Comparison of ENCODE assay signal across 18 cellular contexts in the genomic region with DNA sequence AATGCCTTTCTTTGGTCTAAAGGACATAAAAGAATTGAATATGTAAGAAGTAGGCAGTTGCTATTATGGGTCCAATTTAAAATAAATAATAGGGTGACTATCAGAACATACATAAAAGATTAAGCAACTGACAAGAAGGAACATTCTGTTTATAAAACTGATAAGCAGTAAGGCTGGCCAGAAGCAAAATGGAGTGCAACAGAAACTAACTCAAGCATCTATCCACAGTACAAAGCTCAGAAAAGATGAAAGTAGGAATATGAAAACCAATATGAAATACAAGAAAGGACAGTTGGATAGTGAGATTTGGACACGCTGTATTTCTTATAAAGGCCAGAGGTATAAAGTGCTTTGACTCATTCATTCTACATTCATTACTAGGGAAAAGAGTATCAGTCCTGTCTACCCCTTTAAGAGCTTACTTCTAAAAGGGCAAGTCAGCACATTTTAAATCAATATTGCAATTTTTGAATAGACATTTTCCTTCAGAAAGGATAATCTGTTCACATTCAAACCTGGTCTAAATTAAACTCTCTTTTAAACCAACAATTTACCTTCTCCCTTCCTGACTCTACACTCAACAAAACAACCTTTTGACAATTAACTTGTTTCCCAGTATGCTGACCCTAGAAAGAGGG. TPM values are rescaled to one million over a fixed set of nuclear protein-coding genes. Genes with fewer than 3 reads are reported as not detected.
DNase-seq lines count a peak whose midpoint lies in the region; ATAC-seq, FAIRE-seq and TF ChIP-seq lines count a peak whose summit lies in the region.
"Had no signal": no experiment of that assay in that cellular context is flagged by ENCODE, and none has a peak within 500 bp of the region (broad histone marks: within the 10 kb centered on the region; RNA-seq: fewer than 3 reads in every experiment).

No MANE protein-coding gene starts in this region.

- CTCF ChIA-PET in CD4-positive, alpha-beta memory T cell (lab: Charles Lee; ENCODE audit: partially characterized antibody): interaction anchor here (1.8 to 2.0 kb wide), 2 partner anchors 13 to 83 kb away, joined by 9 to 13 read pairs; a partner anchor contains a TSS
- CTCF ChIA-PET in K562 (lab: Yijun Ruan, JAX; ENCODE audit: low intra/inter-chr PET ratio): interaction anchor here (1.5 kb wide), 1 partner anchor 83 kb away, joined by 3 read pairs; no protein-coding TSS in a partner anchor
- CTCF ChIA-PET in naive thymus-derived CD4-positive, alpha-beta T cell (lab: Charles Lee): interaction anchor here (0.6 kb wide), 1 partner anchor 16 kb away, joined by 3 read pairs; no protein-coding TSS in a partner anchor

- H3K27me3 Mint-ChIP-seq in activated T-cell treated with anti-CD3 and anti-CD28 coated beads, Interleukin-2, amount 50 U/mL, for 72 hours (ENCODE audit: low read depth): no peaks in the 10 kb centered on the region
- no peaks in the 10 kb centered on the region for H3K27me3 Mint-ChIP-seq in activated T-cell treated with anti-CD3 and anti-CD28 coated beads, Interleukin-2, amount 50 U/mL, for 4 hours (ENCODE audit: low read depth)
- no peaks in the 10 kb centered on the region for H3K27me3 Mint-ChIP-seq in CD4-positive, alpha-beta memory T cell
- H3K27me3 Mint-ChIP-seq in naive thymus-derived CD4-positive, alpha-beta T cell: no peaks in the 10 kb centered on the region
- no peaks in the 10 kb centered on the region for H3K27me3 Mint-ChIP-seq in endodermal cell (ENCODE audit: insufficient read depth)

- H3K36me3 ChIP-seq in CD4-positive, alpha-beta memory T cell (ENCODE audit: insufficient read depth, low read length): peaks cover 28% of the 10 kb centered on the region
- H3K36me3 ChIP-seq in K562 (ENCODE audit: control insufficient read depth, insufficient read depth, low read length) (peaks cover 56% of the 10 kb centered on the region; the same call in 2 of the 3 replicates), endodermal cell (ENCODE audit: control insufficient read depth, insufficient read depth, low read length) (peaks cover 53% of the 10 kb centered on the region)
- peaks cover 0 to 45% (median 17%) of the 10 kb centered on the region in 3 experiments for H3K36me3 ChIP-seq in naive thymus-derived CD4-positive, alpha-beta T cell (ENCODE audit: control insufficient read depth in 2 of 3, insufficient read depth in 3 of 3, low read length in 3 of 3)

- H3K4me1 Mint-ChIP-seq in activated T-cell treated with anti-CD3 and anti-CD28 coated beads, Interleukin-2, amount 50 U/mL, for 72 hours (ENCODE audit: low read depth): peaks cover 33% of the 10 kb centered on the region
- peaks cover 40% of the 10 kb centered on the region for H3K4me1 Mint-ChIP-seq in activated T-cell treated with anti-CD3 and anti-CD28 coated beads, Interleukin-2, amount 50 U/mL, for 4 hours (ENCODE audit: low read depth)
- peaks cover 31 to 65% (median 48%) of the 10 kb centered on the region in 4 donors for H3K4me1 Mint-ChIP-seq in CD4-positive, alpha-beta memory T cell
- peaks cover 29 to 72% (median 59%) of the 10 kb centered on the region in 7 donors for H3K4me1 Mint-ChIP-seq in naive thymus-derived CD4-positive, alpha-beta T cell
- H3K4me1 Mint-ChIP-seq in endodermal cell: peaks cover 9% of the 10 kb centered on the region

- TF ChIP-seq EP300 in K562 (IDR thresholded peaks at IDR 0.05; ENCODE audit: low read length): no peak

- H4K20me1 ChIP-seq in K562 (replicated peaks; ENCODE audit: control insufficient read depth, insufficient read depth, low read length): no peaks in the 10 kb centered on the region

- no peak overlapping the region for H3K4me3 Mint-ChIP-seq in activated T-cell treated with anti-CD3 and anti-CD28 coated beads, Interleukin-2, amount 50 U/mL, for 72 hours
- no peak overlapping the region for H3K4me3 Mint-ChIP-seq in activated T-cell treated with anti-CD3 and anti-CD28 coated beads, Interleukin-2, amount 50 U/mL, for 4 hours
- no peak overlapping the region for H3K4me3 Mint-ChIP-seq in CD4-positive, alpha-beta memory T cell
- no peak overlapping the region for H3K4me3 Mint-ChIP-seq in naive thymus-derived CD4-positive, alpha-beta T cell
- no peak overlapping the region for H3K4me3 Mint-ChIP-seq in endodermal cell

- H2AFZ ChIP-seq in K562 (ENCODE audit: low read depth, low read length): no peak overlapping the region
- H2AFZ ChIP-seq: PC-9 had no signal

- peak overlapping the region; percentile 51 for H3K27ac Mint-ChIP-seq in activated T-cell treated with anti-CD3 and anti-CD28 coated beads, Interleukin-2, amount 50 U/mL, for 72 hours
- H3K27ac Mint-ChIP-seq in CD4-positive, alpha-beta memory T cell: peak overlapping the region in 6 of 7 donors; percentile 38 to 77 (median 62)
- H3K27ac Mint-ChIP-seq in naive thymus-derived CD4-positive, alpha-beta T cell: peak overlapping the region in 7 of 9 donors; percentile 16 to 71 (median 48)
- no peak overlapping the region for H3K27ac Mint-ChIP-seq in endodermal cell

- POLR2A ChIA-PET in CD4-positive, alpha-beta memory T cell (lab: Charles Lee; ENCODE audit: partially characterized antibody): interaction anchor here (1.2 kb wide), 1 partner anchor 14 kb away, joined by 4 read pairs; a partner anchor contains a TSS
- POLR2A ChIA-PET in K562 (lab: Yijun Ruan, JAX): interaction anchor here (0.6 to 1.5 kb wide), 2 partner anchors 26 to 87 kb away, joined by 3 read pairs; no protein-coding TSS in a partner anchor
- POLR2A ChIA-PET in naive thymus-derived CD4-positive, alpha-beta T cell (lab: Charles Lee): interaction anchor here (0.6 kb wide), 1 partner anchor 8 kb away, joined by 3 read pairs; no protein-coding TSS in a partner anchor

- H3K9me3 ChIP-seq in CD4-positive, alpha-beta memory T cell (ENCODE audit: control insufficient read depth in 1 of 2, low read length in 2 of 2): no peaks in the 10 kb centered on the region
- H3K9me3 ChIP-seq in K562 (replicated peaks; ENCODE audit: control insufficient read depth, insufficient read depth, low read depth, low read length): no peaks in the 10 kb centered on the region
- H3K9me3 ChIP-seq in naive thymus-derived CD4-positive, alpha-beta T cell (ENCODE audit: control insufficient read depth in 2 of 3, low read length in 3 of 3): no peaks in the 10 kb centered on the region
- H3K9me3 ChIP-seq in endodermal cell (ENCODE audit: control insufficient read depth, low read length): peaks cover 40% of the 10 kb centered on the region

- no peak for FAIRE-seq in K562 (lab: Jason Lieb, UNC)

- no peaks in the 10 kb centered on the region for H3K9me1 ChIP-seq in K562 (ENCODE audit: control insufficient read depth, insufficient read depth, low read length)

- no peaks in the 10 kb centered on the region for H3K9me3 Mint-ChIP-seq in activated T-cell treated with anti-CD3 and anti-CD28 coated beads, Interleukin-2, amount 50 U/mL, for 72 hours
- peaks cover 4% of the 10 kb centered on the region for H3K9me3 Mint-ChIP-seq in activated T-cell treated with anti-CD3 and anti-CD28 coated beads, Interleukin-2, amount 50 U/mL, for 4 hours
- peaks cover 0 to 4% (median 2%) of the 10 kb centered on the region in 8 donors for H3K9me3 Mint-ChIP-seq in CD4-positive, alpha-beta memory T cell
- peaks cover 0 to 7% (median 2%) of the 10 kb centered on the region in 11 donors for H3K9me3 Mint-ChIP-seq in naive thymus-derived CD4-positive, alpha-beta T cell
- peaks cover 16% of the 10 kb centered on the region for H3K9me3 Mint-ChIP-seq in endodermal cell

- WGBS in K562 (ENCODE audit: insufficient coverage, low coverage, missing lambda C conversion rate): 18% methylated on average over 1 of the region's 1 CpG
- WGBS in endodermal cell (ENCODE audit: insufficient coverage in 1 of 2, insufficient read length in 1 of 2), 2 experiments: 86 to 100% methylated on average over 1 of the region's 1 CpG

- H3K9ac ChIP-seq in K562 (ENCODE audit: insufficient read depth in 1 of 2, low read depth in 2 of 2, low read length in 2 of 2) (no peak overlapping the region), endodermal cell (ENCODE audit: extremely low read depth, low read length, poor library complexity, severe bottlenecking) (no peak overlapping the region)

- BruUV-seq in K562 (replicated peaks; lab: Mats Ljungman, UMichigan): no TSS peak

- peaks cover 24 to 38% of the 10 kb centered on the region in 2 donors for H3K36me3 Mint-ChIP-seq in activated T-cell treated with anti-CD3 and anti-CD28 coated beads, Interleukin-2, amount 50 U/mL, for 72 hours (ENCODE audit: insufficient read depth in 2 of 2)
- H3K36me3 Mint-ChIP-seq in activated T-cell treated with anti-CD3 and anti-CD28 coated beads, Interleukin-2, amount 50 U/mL, for 4 hours (ENCODE audit: insufficient read depth): peaks cover 54% of the 10 kb centered on the region
- peaks cover 79 to 81% of the 10 kb centered on the region in 2 donors for H3K36me3 Mint-ChIP-seq in CD4-positive, alpha-beta memory T cell
- H3K36me3 Mint-ChIP-seq in naive thymus-derived CD4-positive, alpha-beta T cell: peaks cover 21 to 86% (median 62%) of the 10 kb centered on the region in 5 donors
- peaks cover 59% of the 10 kb centered on the region for H3K36me3 Mint-ChIP-seq in endodermal cell (ENCODE audit: low read depth)

- no peak for TF ChIP-seq RAD21 in K562 (CRISPR knock-in tag; conservative IDR thresholded peaks at IDR 0.05 in 1 of 2, IDR thresholded peaks at IDR 0.05 in 1 of 2)

- no peak for DNase-seq in activated T-cell treated with anti-CD3 and anti-CD28 coated beads, Interleukin-2, amount 50 U/mL, for 72 hours
- no peak for DNase-seq in activated T-cell treated with anti-CD3 and anti-CD28 coated beads, Interleukin-2, amount 50 U/mL, for 4 hours
- no peak for DNase-seq in CD4-positive, alpha-beta memory T cell
- DNase-seq in K562 (ENCODE audit: extremely low read depth in 1 of 4, low spot score in 3 of 4) (no peak), NCI-H748 (lab: John Stamatoyannopoulos, UW; ENCODE audit: unreplicated experiment) (no peak), endodermal cell (no peak), cerebellar nuclear complex (lab: John Stamatoyannopoulos, UW) (no peak)
- DNase-seq in naive thymus-derived CD4-positive, alpha-beta T cell: no peak
- DNase-seq: 8988T, DMS79 treated with DMSO at 0.1 percent for 48 hours, KG1, NCI-H1417, NCI-H1930, NCI-H345, NCI-H524 treated with DMSO at 0.1 percent for 48 hours, PC-9, SIG-M5 had no signal

- no peaks in the 10 kb centered on the region for H3K27me3 ChIP-seq in CD4-positive, alpha-beta memory T cell (ENCODE audit: insufficient read depth, low read length)
- H3K27me3 ChIP-seq in K562 (ENCODE audit: control insufficient read depth in 2 of 2, insufficient read depth in 2 of 2, low read length in 2 of 2): no peaks in the 10 kb centered on the region
- no peaks in the 10 kb centered on the region for H3K27me3 ChIP-seq in naive thymus-derived CD4-positive, alpha-beta T cell (ENCODE audit: control insufficient read depth in 2 of 2, insufficient read depth in 2 of 2, low read length in 2 of 2)
- peaks cover 10% of the 10 kb centered on the region for H3K27me3 ChIP-seq in endodermal cell (ENCODE audit: control insufficient read depth, insufficient read depth, low read length, poor library complexity, severe bottlenecking)

- peaks cover 23% of the 10 kb centered on the region; the same call in 1 of the 3 replicates for H3K79me2 ChIP-seq in K562 (ENCODE audit: control insufficient read depth, insufficient read depth, low read length)

- H3K4me2 ChIP-seq in K562 (ENCODE audit: insufficient read depth, low read length): no peak overlapping the region
- H3K4me2 ChIP-seq: PC-9 had no signal

- ATAC-seq in activated T-cell treated with anti-CD3 and anti-CD28 coated beads, Interleukin-2, amount 50 U/mL, for 72 hours (replicated peaks in 1 of 2): no peak
- no peak for ATAC-seq in activated T-cell treated with anti-CD3 and anti-CD28 coated beads, Interleukin-2, amount 50 U/mL, for 4 hours
- ATAC-seq in K562: no peak
- no peak for ATAC-seq in naive thymus-derived CD4-positive, alpha-beta T cell

- no peak for TF ChIP-seq CTCF in K562 (IDR thresholded peaks at IDR 0.05 in 2 of 3, conservative IDR thresholded peaks at IDR 0.05 in 1 of 3; ENCODE audit: insufficient read depth in 2 of 3, low read depth in 1 of 3, low read length in 3 of 3)
- TF ChIP-seq CTCF in endodermal cell (conservative IDR thresholded peaks at IDR 0.05): no peak

- no peak for TF ChIP-seq POLR2A in K562 (conservative IDR thresholded peaks at IDR 0.05)

- intact Hi-C loops in CD4-positive, alpha-beta memory T cell (cut with micrococcal nuclease): no loop called here
- intact Hi-C loops in K562 (cut with micrococcal nuclease): no loop called here
- intact Hi-C loops in naive thymus-derived CD4-positive, alpha-beta T cell (cut with micrococcal nuclease): loop anchor here in 1 of 2 donors (5.0 kb wide), 1 partner anchor 52 kb away; a partner anchor contains a TSS

- no peak overlapping the region for H3K27ac ChIP-seq in CD4-positive, alpha-beta memory T cell (ENCODE audit: low read depth, low read length)
- H3K27ac ChIP-seq in K562 (ENCODE audit: extremely low read depth, low read depth, low read length) (no peak overlapping the region), endodermal cell (ENCODE audit: low read depth, low read length) (no peak overlapping the region)
- H3K27ac ChIP-seq in naive thymus-derived CD4-positive, alpha-beta T cell (ENCODE audit: low read depth, low read length): no peak overlapping the region
- H3K27ac ChIP-seq: PC-9, RWPE1 had no signal

- in situ Hi-C loops in K562 (cut with MboI): no loop called here

- H3K4me1 ChIP-seq in CD4-positive, alpha-beta memory T cell (ENCODE audit: insufficient read depth, low read length): peaks cover 28% of the 10 kb centered on the region
- H3K4me1 ChIP-seq in K562 (replicated peaks in 1 of 2; ENCODE audit: control insufficient read depth in 2 of 2, insufficient read depth in 2 of 2, low read length in 2 of 2) (no peaks in the 10 kb centered on the region; a peak in 2 of 5 replicates), endodermal cell (ENCODE audit: control insufficient read depth, insufficient read depth, low read length) (no peaks in the 10 kb centered on the region)
- peaks cover 0 to 13% of the 10 kb centered on the region in 2 donors for H3K4me1 ChIP-seq in naive thymus-derived CD4-positive, alpha-beta T cell (ENCODE audit: control insufficient read depth in 2 of 2, insufficient read depth in 2 of 2, low read length in 2 of 2)

- H3K4me3 ChIP-seq in CD4-positive, alpha-beta memory T cell (ENCODE audit: low read length in 2 of 2): no peak overlapping the region
- no peak overlapping the region for H3K4me3 ChIP-seq in K562
- H3K4me3 ChIP-seq in naive thymus-derived CD4-positive, alpha-beta T cell (ENCODE audit: low read length): no peak overlapping the region
- H3K4me3 ChIP-seq in endodermal cell (ENCODE audit: low read length): no peak overlapping the region
- H3K4me3 ChIP-seq: PC-9 had no signal

RNA-seq across cellular contexts. Expression of a gene that starts 14.4 kb away (rescaled TPM):
- 10 to 100 TPM; 28.0 to 38.8 TPM for total RNA-seq in activated T-cell treated with anti-CD3 and anti-CD28 coated beads, Interleukin-2, amount 50 U/mL, for 72 hours
- 10 to 100 TPM; 40.1 to 47.3 (median 42.4) TPM for total RNA-seq in activated T-cell treated with anti-CD3 and anti-CD28 coated beads, Interleukin-2, amount 50 U/mL, for 4 hours
- total RNA-seq in CD4-positive, alpha-beta memory T cell: 10 to 100 TPM; 45.2 to 47.1 TPM
- polyA plus RNA-seq in CD4-positive, alpha-beta memory T cell: 100 to 1,000 TPM in 1 of 2 donors, 10 to 100 TPM in 1; 94.8 to 106 TPM
- 27.7 and 31.2 TPM in 2 replicates for total RNA-seq in K562 (2011; cell fraction: chromatin; rRNA removed; ENCODE audit: low replicate concordance)
- total RNA-seq in K562 (2011; cell fraction: nucleolus; rRNA removed): 19.8 and 22.0 TPM in 2 replicates
- total RNA-seq in K562 (2011; cell fraction: nucleoplasm; rRNA removed): 25.7 and 26.5 TPM in 2 replicates
- 29.7 and 46.4 TPM in 2 replicates for total RNA-seq in K562 (2014; rRNA removed)
- 38.6 and 43.3 TPM in 2 replicates for total RNA-seq in K562 (2014; rRNA removed; fragmentation: Illumina TruSeq; extraction: Trizol)
- total RNA-seq in K562 (2015; rRNA removed; fragmentation: Illumina TruSeq; extraction: Trizol): 38.1 and 39.2 TPM in 2 replicates
- total RNA-seq in K562 (2021): 36.7 and 40.5 TPM in 2 replicates
- 42.6 and 54.3 TPM in 2 replicates for polyA plus RNA-seq in K562 (2011; rRNA removed)
- polyA plus RNA-seq in K562 (2011; cell fraction: cytosol; rRNA removed): 13.1 and 32.4 TPM in 2 replicates
- 13.0 and 23.1 TPM in 2 replicates for polyA plus RNA-seq in K562 (2011; cell fraction: nucleus; rRNA removed)
- 33.3 and 39.6 TPM in 2 replicates for polyA plus RNA-seq in K562 (2012)
- 40.5 and 42.6 TPM in 2 replicates for polyA plus RNA-seq in K562 (2014; fragmentation: Illumina TruSeq; extraction: Trizol)
- polyA plus RNA-seq in K562 (2014; fragmentation: Nextera tagmentation; extraction: Ambion mirVana): 10 to 100 TPM; 26.5 to 35.0 TPM
- 31.0 and 32.7 TPM in 2 replicates for polyA plus RNA-seq in K562 (2014; rRNA removed)
- polyA minus RNA-seq in K562 (2011; rRNA and poly(A)+ RNA removed): 79.3 and 92.3 TPM in 2 replicates
- polyA minus RNA-seq in K562 (2011; cell fraction: cytosol; rRNA and poly(A)+ RNA removed): 16.5 and 25.2 TPM in 2 replicates
- 17.4 and 25.5 TPM in 2 replicates for polyA minus RNA-seq in K562 (2011; cell fraction: nucleus; rRNA and poly(A)+ RNA removed)
- 10 to 100 TPM; 25.0 to 46.0 (median 40.5) TPM for total RNA-seq in naive thymus-derived CD4-positive, alpha-beta T cell
- polyA plus RNA-seq in naive thymus-derived CD4-positive, alpha-beta T cell: 10 to 100 TPM; 74.1 to 88.4 TPM
- total RNA-seq in endodermal cell: 10 to 100 TPM; 47.6 to 52.2 TPM
- 44.6 TPM for polyA plus RNA-seq in endodermal cell (2013, experiment 1 of 2)
- polyA plus RNA-seq in endodermal cell (2013, experiment 2 of 2): 38.7 TPM

RNA-seq across cellular contexts. Expression of a gene that starts 52.9 kb away (rescaled TPM):
- total RNA-seq in activated T-cell treated with anti-CD3 and anti-CD28 coated beads, Interleukin-2, amount 50 U/mL, for 72 hours: 10 to 100 TPM; 32.9 to 48.5 TPM
- 10 to 100 TPM in 2 of 3 donors, 1 to 10 TPM in 1; 7.3 to 12.8 (median 11.5) TPM for total RNA-seq in activated T-cell treated with anti-CD3 and anti-CD28 coated beads, Interleukin-2, amount 50 U/mL, for 4 hours
- total RNA-seq in CD4-positive, alpha-beta memory T cell: 10 to 100 TPM; 67.6 to 74.0 TPM
- 100 to 1,000 TPM; 171 to 176 TPM for polyA plus RNA-seq in CD4-positive, alpha-beta memory T cell
- 35.8 and 55.6 TPM in 2 replicates for total RNA-seq in K562 (2011; cell fraction: chromatin; rRNA removed; ENCODE audit: low replicate concordance)
- total RNA-seq in K562 (2011; cell fraction: nucleolus; rRNA removed): 29.2 and 42.6 TPM in 2 replicates
- 66.3 and 86.9 TPM in 2 replicates for total RNA-seq in K562 (2011; cell fraction: nucleoplasm; rRNA removed)
- total RNA-seq in K562 (2014; rRNA removed) (69.9 and 70.7 TPM in 2 replicates), K562 (2014; rRNA removed; fragmentation: Illumina TruSeq; extraction: Trizol) (92.8 and 95.1 TPM in 2 replicates), K562 (2015; rRNA removed; fragmentation: Illumina TruSeq; extraction: Trizol) (99.5 and 105 TPM in 2 replicates), K562 (2021) (77.0 and 82.0 TPM in 2 replicates), endodermal cell (100 to 1,000 TPM; 113 to 147 TPM)
- polyA plus RNA-seq in K562 (2011; rRNA removed) (109 and 112 TPM in 2 replicates), K562 (2014; fragmentation: Illumina TruSeq; extraction: Trizol) (82.0 and 98.7 TPM in 2 replicates), K562 (2014; fragmentation: Nextera tagmentation; extraction: Ambion mirVana) (100 to 1,000 TPM; 255 to 287 TPM), K562 (2014; rRNA removed) (121 and 157 TPM in 2 replicates)
- 137 and 139 TPM in 2 replicates for polyA plus RNA-seq in K562 (2011; cell fraction: cytosol; rRNA removed)
- 105 and 159 TPM in 2 replicates for polyA plus RNA-seq in K562 (2011; cell fraction: nucleus; rRNA removed)
- 151 and 161 TPM in 2 replicates for polyA plus RNA-seq in K562 (2012)
- 30.3 and 34.9 TPM in 2 replicates for polyA minus RNA-seq in K562 (2011; rRNA and poly(A)+ RNA removed)
- polyA minus RNA-seq in K562 (2011; cell fraction: cytosol; rRNA and poly(A)+ RNA removed): 20.8 and 22.8 TPM in 2 replicates
- 12.7 and 27.3 TPM in 2 replicates for polyA minus RNA-seq in K562 (2011; cell fraction: nucleus; rRNA and poly(A)+ RNA removed)
- total RNA-seq in naive thymus-derived CD4-positive, alpha-beta T cell: 10 to 100 TPM; 21.4 to 59.4 (median 48.3) TPM
- polyA plus RNA-seq in naive thymus-derived CD4-positive, alpha-beta T cell: 100 to 1,000 TPM in 1 of 2 donors, 10 to 100 TPM in 1; 91.2 to 119 TPM
- 133 TPM for polyA plus RNA-seq in endodermal cell (2013, experiment 1 of 2)
- polyA plus RNA-seq in endodermal cell (2013, experiment 2 of 2): 123 TPM
